In the genomic region with DNA sequence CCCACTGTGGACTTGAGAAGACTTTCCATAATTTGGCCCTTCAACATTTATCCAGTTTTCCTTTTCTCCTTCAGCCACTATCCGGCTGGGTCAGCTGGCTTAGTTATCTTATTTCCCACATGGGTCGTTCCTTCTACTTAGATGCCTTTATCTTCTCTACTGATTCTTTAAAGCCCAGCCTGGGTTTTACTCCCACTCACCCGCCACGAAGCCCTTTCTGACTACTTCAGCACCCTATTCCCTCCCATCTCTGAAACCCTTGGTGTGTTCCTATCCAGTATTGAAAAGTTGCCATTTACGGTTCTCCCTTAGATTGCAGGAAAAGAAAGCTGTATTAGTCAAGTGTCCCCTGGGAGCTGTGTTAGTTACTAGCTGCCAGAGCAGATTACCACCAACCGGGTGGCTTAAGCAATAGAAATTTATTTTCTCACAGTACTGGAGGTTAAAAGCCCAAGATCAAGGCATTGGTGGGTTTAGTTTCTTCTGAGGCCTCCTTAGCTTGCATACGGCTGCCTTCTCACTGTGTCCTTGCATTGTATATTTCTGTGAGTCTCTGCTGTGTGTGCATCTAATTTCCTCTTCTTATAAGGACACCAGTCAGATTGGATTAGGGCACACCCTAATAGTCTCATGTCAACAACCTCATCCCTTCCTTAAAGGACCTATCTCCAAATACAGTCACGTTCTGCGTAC, we compare ENCODE assay signal across 14 cellular contexts.
DNase-seq lines count a peak whose midpoint lies in the region; ATAC-seq and TF ChIP-seq lines count a peak whose summit lies in the region.
"Had no signal": no experiment of that assay in that cellular context is flagged by ENCODE, and none has a peak within 500 bp of the region (broad histone marks: within the 10 kb centered on the region; RNA-seq: fewer than 3 reads in every experiment).

No MANE protein-coding gene starts in this region.

- H3K9me3 ChIP-seq in SK-N-MC (ENCODE audit: low read depth, low read length) (no peaks in the 10 kb centered on the region), smooth muscle cell (replicated peaks; ENCODE audit: low read depth) (no peaks in the 10 kb centered on the region)
- H3K9me3 ChIP-seq: pancreas had no signal

- H3K79me2 ChIP-seq in smooth muscle cell (ENCODE audit: low read depth) = no peaks in the 10 kb centered on the region

- H3K4me3 ChIP-seq in SK-N-MC (no peak overlapping the region), fibroblast of mammary gland (ENCODE audit: control insufficient read depth, low read depth, low read length) (no peak overlapping the region), smooth muscle cell (no peak overlapping the region)
- H3K4me3 ChIP-seq: pancreas had no signal

- 44% methylated on average over 9 of the region's 9 CpGs for WGBS in smooth muscle cell (ENCODE audit: low lambda C conversion rate)

- H3K4me1 ChIP-seq in smooth muscle cell (ENCODE audit: low read depth) = peaks cover 18% of the 10 kb centered on the region
- H3K4me1 ChIP-seq: pancreas had no signal

- no peak overlapping the region for H2AFZ ChIP-seq in smooth muscle cell (ENCODE audit: low read depth)

- ATAC-seq in HG02870 (IDR thresholded peaks at IDR 0.05; ENCODE audit: unreplicated experiment) = no peak
- ATAC-seq: activated CD8-positive, alpha-beta memory T cell treated with anti-CD3 and anti-CD28 coated beads, Interleukin-2, amount 10 ng/mL, durations not matched to agents 7 days and 5 days; esophagus mucosa had no signal

- no peaks in the 10 kb centered on the region for H4K20me1 ChIP-seq in smooth muscle cell (ENCODE audit: low read depth)

- no peaks in the 10 kb centered on the region for H3F3A ChIP-seq in smooth muscle cell (ENCODE audit: low read depth)

- peak overlapping the region; percentile 53 for H3K4me2 ChIP-seq in smooth muscle cell

- H3K9ac ChIP-seq in SK-N-MC (ENCODE audit: insufficient read length) (no peak overlapping the region), smooth muscle cell (ENCODE audit: low read depth) (no peak overlapping the region)

- H3K27me3 ChIP-seq in smooth muscle cell (ENCODE audit: low read depth) = no peaks in the 10 kb centered on the region
- H3K27me3 ChIP-seq: pancreas had no signal

- peak; percentile 39 for DNase-seq in COLO829 (ENCODE audit: low spot score)
- DNase-seq in SK-N-MC (ENCODE audit: low read depth, low spot score) = peak; percentile 14
- DNase-seq in fibroblast of mammary gland (ENCODE audit: low read depth) = peak; percentile 93
- no peak for DNase-seq in smooth muscle cell (lab: John Stamatoyannopoulos, UW; ENCODE audit: unreplicated experiment)
- DNase-seq in NCI-H748 treated with DMSO at 0.1 percent for 48 hours (lab: John Stamatoyannopoulos, UW) = no peak
- no peak for DNase-seq in pons (ENCODE audit: low spot score)
- DNase-seq: activated CD8-positive, alpha-beta memory T cell treated with anti-CD3 and anti-CD28 coated beads, Interleukin-2, amount 10 ng/mL, durations not matched to agents 7 days and 5 days; activated gamma-delta T cell treated with Interleukin-2 at 50 U/mL for 16 hours; DND-41; NCI-H2029; pancreas; T-helper 1 cell had no signal

- no peak for TF ChIP-seq CTCF in fibroblast of mammary gland (conservative IDR thresholded peaks at IDR 0.05; ENCODE audit: control insufficient read depth, insufficient read depth, low read depth, low read length)
- no peak for TF ChIP-seq CTCF in smooth muscle cell (IDR thresholded peaks at IDR 0.05; ENCODE audit: borderline replicate concordance, insufficient read depth, poor library complexity, severe bottlenecking)

- H3K27ac ChIP-seq in SK-N-MC (no peak overlapping the region), smooth muscle cell (ENCODE audit: low read depth) (no peak overlapping the region)
- H3K27ac ChIP-seq: pancreas had no signal

- no peaks in the 10 kb centered on the region for H3K36me3 ChIP-seq in SK-N-MC (ENCODE audit: insufficient read depth, low read length)
- H3K36me3 ChIP-seq in smooth muscle cell (ENCODE audit: low read depth) = no peaks in the 10 kb centered on the region
- H3K36me3 ChIP-seq: pancreas had no signal

Comparison
In these comparisons a context has a peak if more than half of its experiments do, and no peak if none do; other contexts are left out.
1. DNase-seq: peak in COLO829 (single experiment), SK-N-MC (single experiment) and fibroblast of mammary gland (single experiment); none in smooth muscle cell (single experiment), NCI-H748 treated with DMSO at 0.1 percent for 48 hours (single experiment) and pons (single experiment).